Comparison of ENCODE assay signal across 25 cellular contexts in genomic region chr10:124158592-124158991, GRCh38.
"Had no signal": no experiment of that assay in that cellular context is flagged by ENCODE, and none has a peak within 500 bp of the region (broad histone marks: within the 10 kb centered on the region; RNA-seq: fewer than 3 reads in every experiment).

No MANE protein-coding gene starts in this region.

- H3K9me3 ChIP-seq: ascending aorta, pancreas, psoas muscle, stomach, suprapubic skin, tibial artery had no signal

- H3K4me1 Mint-ChIP-seq: activated naive CD8-positive, alpha-beta T cell treated with anti-CD3 and anti-CD28 coated beads for 36 hours had no signal

- H3K4me3 Mint-ChIP-seq: activated naive CD4-positive, alpha-beta T cell treated with anti-CD3 and anti-CD28 coated beads for 36 hours; activated naive CD8-positive, alpha-beta T cell treated with anti-CD3 and anti-CD28 coated beads for 36 hours; activated T-helper 1 cell treated with anti-CD3 and anti-CD28 coated beads, Interleukin-12 subunit alpha, Interleukin-12 subunit beta, Interleukin-2, Interleukin-4 antibody, amounts not matched to agents 30 ng/mL and 10 ng/mL and 1 ng/mL, durations not matched to agents 14 hours and 24 hours and 36 hours; brain; mesothelial cell of epicardium; naive B cell; nephron progenitor cell; stimulated activated naive B cell treated with anti-CD40 and anti-IgM and Interleukin-4, amounts not matched to agents 10 μg/mL and 1 μg/mL and 100 μg/mL, for 72 hours had no signal

- H3K4me3 ChIP-seq: ascending aorta, cardiac muscle cell, coronary artery, dorsolateral prefrontal cortex, pancreas, psoas muscle, stomach, suprapubic skin, tibial artery had no signal

- H3K36me3 ChIP-seq: ascending aorta, cardiac muscle cell, pancreas, stomach, suprapubic skin, tibial artery had no signal

- DNase-seq: activated CD4-positive, alpha-beta T cell treated with anti-CD3 and anti-CD28 coated beads for 4 hours; activated CD4-positive, alpha-beta T cell treated with anti-CD3 and anti-CD28 coated beads, Interleukin-2, amount 50 U/mL, for 4 hours; activated effector memory CD4-positive, alpha-beta T cell treated with anti-CD3 and anti-CD28 coated beads, Interleukin-2, amount 50 U/mL, for 16 hours; activated naive CD4-positive, alpha-beta T cell treated with anti-CD3 and anti-CD28 coated beads for 36 hours; activated naive CD8-positive, alpha-beta T cell treated with anti-CD3 and anti-CD28 coated beads for 36 hours; activated T-cell treated with anti-CD3 and anti-CD28 coated beads, Interleukin-2, amount 50 U/mL, for 1 hour; dorsolateral prefrontal cortex; effector memory CD4-positive, alpha-beta T cell; left ventricle myocardium superior; naive B cell; nephron progenitor cell; pancreas; psoas muscle; stimulated activated CD4-positive, alpha-beta T cell treated with anti-CD3 and anti-CD28 coated beads, Interleukin-15, amount 100 ng/mL, for 24 hours; stimulated activated CD4-positive, alpha-beta T cell treated with anti-CD3 and anti-CD28 coated beads, Interleukin-2, amount 100 ng/mL, for 24 hours; stimulated activated naive B cell treated with anti-CD40 and anti-IgM and Interleukin-4, amounts not matched to agents 10 μg/mL and 1 μg/mL and 100 μg/mL, for 72 hours; stomach had no signal

- ATAC-seq: left ventricle myocardium superior; pancreas; psoas muscle; stimulated activated naive B cell treated with anti-CD40 and anti-IgM and Interleukin-4, amounts not matched to agents 10 μg/mL and 1 μg/mL and 100 μg/mL, for 72 hours had no signal

- H3K27ac ChIP-seq: cardiac muscle cell, coronary artery, dorsolateral prefrontal cortex, pancreas, psoas muscle, stomach, suprapubic skin, tibial artery had no signal

- H3K27me3 ChIP-seq: ascending aorta, pancreas, tibial artery had no signal

- H3K36me3 Mint-ChIP-seq: activated naive CD8-positive, alpha-beta T cell treated with anti-CD3 and anti-CD28 coated beads for 36 hours; naive B cell had no signal

- H3K27ac Mint-ChIP-seq: activated naive CD4-positive, alpha-beta T cell treated with anti-CD3 and anti-CD28 coated beads for 36 hours; activated naive CD8-positive, alpha-beta T cell treated with anti-CD3 and anti-CD28 coated beads for 36 hours; activated T-helper 1 cell treated with anti-CD3 and anti-CD28 coated beads, Interleukin-12 subunit alpha, Interleukin-12 subunit beta, Interleukin-2, Interleukin-4 antibody, amounts not matched to agents 30 ng/mL and 10 ng/mL and 1 ng/mL, durations not matched to agents 14 hours and 24 hours and 36 hours; mesothelial cell of epicardium; naive B cell; nephron progenitor cell; stimulated activated naive B cell treated with anti-CD40 and anti-IgM and Interleukin-4, amounts not matched to agents 10 μg/mL and 1 μg/mL and 100 μg/mL, for 72 hours had no signal
